Comparison of ENCODE assay signal across 28 cellular contexts in genomic region chr22:43833286-43834240, GRCh38. TPM values are rescaled to one million over a fixed set of nuclear protein-coding genes. Genes with fewer than 3 reads are reported as not detected.
"Had no signal": no experiment of that assay in that cellular context is flagged by ENCODE, and none has a peak within 500 bp of the region (broad histone marks: within the 10 kb centered on the region; RNA-seq: fewer than 3 reads in every experiment).

No MANE protein-coding gene starts in this region.

- ATAC-seq: activated CD4-positive, alpha-beta T cell treated with anti-CD3 and anti-CD28 coated beads for 36 hours; activated T-cell treated with anti-CD3 and anti-CD28 coated beads, Interleukin-2, amount 50 U/mL, for 4 hours; gastrocnemius medialis; left lobe of liver had no signal

- H3K4me1 Mint-ChIP-seq: activated B cell treated with CpG ODN at 0.5 μM for 24 hours; activated CD4-positive, alpha-beta T cell treated with anti-CD3 and anti-CD28 coated beads for 36 hours; activated naive CD8-positive, alpha-beta T cell treated with anti-CD3 and anti-CD28 coated beads, Interleukin-2, amount 10 ng/mL, durations not matched to agents 7 days and 5 days had no signal

- H3K27ac Mint-ChIP-seq: activated B cell treated with CpG ODN at 0.5 μM for 24 hours; activated CD4-positive, alpha-beta T cell treated with anti-CD3 and anti-CD28 coated beads for 36 hours; activated naive CD8-positive, alpha-beta T cell treated with anti-CD3 and anti-CD28 coated beads, Interleukin-2, amount 10 ng/mL, durations not matched to agents 7 days and 5 days; activated T-helper 2 cell treated with anti-CD3 and anti-CD28 coated beads, Interferon-gamma antibody, Interleukin-2, Interleukin-4, amounts not matched to agents 10 μg/mL and 5 μg/mL and 100 μg/mL, durations not matched to agents 14 hours and 24 hours and 36 hours; mesothelial cell of epicardium; natural killer cell treated with Interleukin-12 subunit alpha and Interleukin-12 subunit beta and Interleukin-15 and Interleukin-18, amount 100 ng/mL, for 72 hours; stimulated activated naive CD8-positive, alpha-beta T cell treated with anti-CD3 and anti-CD28 coated beads, Interleukin-15, Interleukin-2, amounts not matched to agents 100 ng/mL and 50 ng/mL, for 24 hours; T-helper 1 cell treated with Interleukin-12 subunit alpha and Interleukin-12 subunit beta and Interleukin-4 antibody, amounts not matched to agents 30 μg/mL and 1 μg/mL, for 36 hours had no signal

- H3K4me3 Mint-ChIP-seq: activated B cell treated with CpG ODN at 0.5 μM for 24 hours; activated CD4-positive, alpha-beta T cell treated with anti-CD3 and anti-CD28 coated beads for 36 hours; activated naive CD8-positive, alpha-beta T cell treated with anti-CD3 and anti-CD28 coated beads, Interleukin-2, amount 10 ng/mL, durations not matched to agents 7 days and 5 days; activated T-cell treated with anti-CD3 and anti-CD28 coated beads, Interleukin-2, amount 50 U/mL, for 4 hours; mesothelial cell of epicardium; natural killer cell treated with Interleukin-12 subunit alpha and Interleukin-12 subunit beta and Interleukin-15 and Interleukin-18, amount 100 ng/mL, for 72 hours; stimulated activated naive CD8-positive, alpha-beta T cell treated with anti-CD3 and anti-CD28 coated beads, Interleukin-15, Interleukin-2, amounts not matched to agents 100 ng/mL and 50 ng/mL, for 24 hours; T-helper 1 cell treated with Interleukin-12 subunit alpha and Interleukin-12 subunit beta and Interleukin-4 antibody, amounts not matched to agents 30 μg/mL and 1 μg/mL, for 36 hours had no signal

- H3K4me1 ChIP-seq: SJSA1 had no signal

- H3K4me3 ChIP-seq: esophagus squamous epithelium, gastrocnemius medialis, heart right ventricle, SJSA1, thyroid gland had no signal

- H3K36me3 ChIP-seq: esophagus squamous epithelium, gastrocnemius medialis, heart right ventricle, SJSA1, thyroid gland had no signal

- H3K36me3 Mint-ChIP-seq: activated naive CD8-positive, alpha-beta T cell treated with anti-CD3 and anti-CD28 coated beads, Interleukin-2, amount 10 ng/mL, durations not matched to agents 7 days and 5 days; mesothelial cell of epicardium; natural killer cell treated with Interleukin-12 subunit alpha and Interleukin-12 subunit beta and Interleukin-15 and Interleukin-18, amount 100 ng/mL, for 72 hours had no signal

- H3K27me3 ChIP-seq: SJSA1, thyroid gland had no signal

- H3K9me3 Mint-ChIP-seq: activated B cell treated with CpG ODN at 0.5 μM for 24 hours; activated naive CD8-positive, alpha-beta T cell treated with anti-CD3 and anti-CD28 coated beads, Interleukin-2, amount 10 ng/mL, durations not matched to agents 7 days and 5 days; activated T-cell treated with anti-CD3 and anti-CD28 coated beads, Interleukin-2, amount 50 U/mL, for 4 hours; activated T-helper 2 cell treated with anti-CD3 and anti-CD28 coated beads, Interferon-gamma antibody, Interleukin-2, Interleukin-4, amounts not matched to agents 10 μg/mL and 5 μg/mL and 100 μg/mL, durations not matched to agents 14 hours and 24 hours and 36 hours; mesothelial cell of epicardium; natural killer cell treated with Interleukin-12 subunit alpha and Interleukin-12 subunit beta and Interleukin-15 and Interleukin-18, amount 100 ng/mL, for 72 hours; stimulated activated naive CD8-positive, alpha-beta T cell treated with anti-CD3 and anti-CD28 coated beads, Interleukin-15, Interleukin-2, amounts not matched to agents 100 ng/mL and 50 ng/mL, for 24 hours; T-helper 1 cell treated with Interleukin-12 subunit alpha and Interleukin-12 subunit beta and Interleukin-4 antibody, amounts not matched to agents 30 μg/mL and 1 μg/mL, for 36 hours had no signal

- H3K9me3 ChIP-seq: esophagus squamous epithelium, gastrocnemius medialis, heart right ventricle, SJSA1, thyroid gland had no signal

- DNase-seq: activated B cell treated with CpG ODN at 0.5 μM for 24 hours; activated CD4-positive, alpha-beta T cell treated with anti-CD3 and anti-CD28 coated beads for 36 hours; activated CD4-positive, alpha-beta T cell treated with anti-CD3 and anti-CD28 coated beads, Interleukin-2, amount 50 U/mL, for 4 hours; activated CD8-positive, alpha-beta memory T cell treated with anti-CD3 and anti-CD28 coated beads, Interleukin-2, amount 50 U/mL, for 48 hours; activated naive CD4-positive, alpha-beta T cell; activated naive CD8-positive, alpha-beta T cell treated with anti-CD3 and anti-CD28 coated beads, Interleukin-2, amount 10 ng/mL, durations not matched to agents 7 days and 5 days; activated T-cell treated with anti-CD3 and anti-CD28 coated beads, Interleukin-2, amount 50 U/mL, for 4 hours; dermis blood vessel endothelial cell; effector memory CD4-positive, alpha-beta T cell; esophagus squamous epithelium; heart right ventricle; islet precursor cell; mammary epithelial cell; stimulated activated CD4-positive, alpha-beta T cell treated with anti-CD3 and anti-CD28 coated beads, Interleukin-12 subunit alpha, Interleukin-12 subunit beta, amount 100 ng/mL, for 4 hours; stimulated activated CD4-positive, alpha-beta T cell treated with anti-CD3 and anti-CD28 coated beads, Interleukin-1b, Interleukin-23, amount 100 ng/mL, for 48 hours; T1000; thyroid gland had no signal

- H3K27ac ChIP-seq: esophagus squamous epithelium, gastrocnemius medialis, heart right ventricle, SJSA1, thyroid gland had no signal

RNA-seq across cellular contexts. Expression of gene EFCAB6, which starts 21.5 kb away (rescaled TPM):
- total RNA-seq: activated B cell treated with CpG ODN at 0.5 μM for 24 hours had no signal

RNA-seq across cellular contexts. Expression of gene SULT4A1, which starts 28.8 kb away (rescaled TPM):
- total RNA-seq: activated B cell treated with CpG ODN at 0.5 μM for 24 hours; activated CD8-positive, alpha-beta memory T cell treated with anti-CD3 and anti-CD28 coated beads for 36 hours; activated naive CD8-positive, alpha-beta T cell treated with anti-CD3 and anti-CD28 coated beads, Interleukin-2, amount 10 ng/mL, durations not matched to agents 7 days and 5 days; activated T-cell treated with anti-CD3 and anti-CD28 coated beads, Interleukin-2, amount 50 U/mL, for 4 hours; activated T-helper 2 cell treated with anti-CD3 and anti-CD28 coated beads, Interferon-gamma antibody, Interleukin-2, Interleukin-4, amounts not matched to agents 10 μg/mL and 5 μg/mL and 100 μg/mL, durations not matched to agents 14 hours and 24 hours and 36 hours; dermis blood vessel endothelial cell; esophagus squamous epithelium; gastrocnemius medialis; left lobe of liver; natural killer cell treated with Interleukin-12 subunit alpha and Interleukin-12 subunit beta and Interleukin-15 and Interleukin-18, amount 100 ng/mL, for 72 hours; SJSA1; thyroid gland had no signal

RNA-seq across cellular contexts. Expression of gene PNPLA5, which starts 58.2 kb away (rescaled TPM):
- total RNA-seq: activated B cell treated with CpG ODN at 0.5 μM for 24 hours; activated CD4-positive, alpha-beta T cell treated with anti-CD3 and anti-CD28 coated beads for 36 hours; activated CD8-positive, alpha-beta memory T cell treated with anti-CD3 and anti-CD28 coated beads for 36 hours; activated naive CD8-positive, alpha-beta T cell treated with anti-CD3 and anti-CD28 coated beads, Interleukin-2, amount 10 ng/mL, durations not matched to agents 7 days and 5 days; activated T-cell treated with anti-CD3 and anti-CD28 coated beads, Interleukin-2, amount 50 U/mL, for 4 hours; activated T-helper 2 cell treated with anti-CD3 and anti-CD28 coated beads, Interferon-gamma antibody, Interleukin-2, Interleukin-4, amounts not matched to agents 10 μg/mL and 5 μg/mL and 100 μg/mL, durations not matched to agents 14 hours and 24 hours and 36 hours; dermis blood vessel endothelial cell; esophagus squamous epithelium; gastrocnemius medialis; heart right ventricle; left lobe of liver; mesothelial cell of epicardium; natural killer cell treated with Interleukin-12 subunit alpha and Interleukin-12 subunit beta and Interleukin-15 and Interleukin-18, amount 100 ng/mL, for 72 hours; renal cortical epithelial cell; SJSA1; thyroid gland; ureter had no signal
- polyA plus RNA-seq: heart right ventricle had no signal
